ENCODE assay signal across 24 cellular contexts in the genomic region with DNA sequence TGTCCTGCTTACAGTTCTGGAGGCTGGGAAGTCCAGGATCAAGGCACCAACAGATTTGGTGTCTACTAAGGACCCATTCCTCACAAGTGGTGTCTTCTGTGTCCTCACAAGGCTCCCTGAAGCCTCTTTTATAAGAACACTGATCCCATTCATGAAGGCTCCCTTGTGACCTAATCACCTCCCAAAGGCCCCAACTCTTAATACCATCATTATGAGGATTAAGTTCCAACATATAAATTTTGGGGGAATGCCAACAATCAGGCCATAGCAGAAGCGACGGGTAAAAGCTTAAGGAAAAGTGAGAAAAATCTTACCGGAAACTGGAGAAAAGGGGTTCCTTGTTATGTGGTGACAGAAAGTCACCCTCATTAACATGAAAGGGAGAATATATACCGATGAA.
"Had no signal": no experiment of that assay in that cellular context is flagged by ENCODE, and none has a peak within 500 bp of the region (broad histone marks: within the 10 kb centered on the region; RNA-seq: fewer than 3 reads in every experiment).

No MANE protein-coding gene starts in this region.

- ATAC-seq: effector memory CD8-positive, alpha-beta T cell; left ventricle myocardium superior; lower lobe of right lung; natural killer cell; pancreas; sciatic nerve had no signal

- H3K4me2 ChIP-seq: smooth muscle cell had no signal

- FAIRE-seq: endometrium, frontal cortex, pancreas had no signal

- H3K36me3 ChIP-seq: lower lobe of right lung, neutrophil, pancreas, right atrium auricular region, thyroid gland, vagina had no signal

- H3K27ac ChIP-seq: esophagus squamous epithelium, lower lobe of right lung, neutrophil, pancreas, right atrium auricular region, stomach, thyroid gland, vagina had no signal

- DNase-seq: cortex of kidney; effector memory CD8-positive, alpha-beta T cell; erythroblast; esophagus squamous epithelium; hypothalamus; immature natural killer cell; left ventricle myocardium superior; lower lobe of right lung; natural killer cell; pancreas; stimulated activated CD4-positive, alpha-beta T cell treated with anti-CD3 and anti-CD28 coated beads, Interleukin-12 subunit alpha, Interleukin-12 subunit beta, amount 100 ng/mL, for 4 hours; stimulated activated CD4-positive, alpha-beta T cell treated with anti-CD3 and anti-CD28 coated beads, Interleukin-2, amount 100 ng/mL, for 24 hours; stimulated activated CD4-positive, alpha-beta T cell treated with anti-CD3 and anti-CD28 coated beads, Interleukin-4, amount 100 ng/mL, for 24 hours; stimulated activated naive CD4-positive, alpha-beta T cell treated with Interleukin-2 at 50 U/mL for 16 hours; stomach; thyroid gland; trophoblast cell had no signal

- H3K4me1 ChIP-seq: pancreas, vagina had no signal

- H3K9me3 ChIP-seq: pancreas, thyroid gland had no signal

- H3K27me3 ChIP-seq: neutrophil, pancreas, right atrium auricular region, stomach, thyroid gland, vagina had no signal

- H3K4me3 ChIP-seq: esophagus squamous epithelium, lower lobe of right lung, pancreas, right atrium auricular region, smooth muscle cell, stomach, thyroid gland, vagina had no signal
